ENCODE assay signal across 13 cellular contexts in genomic region chr4:86358176-86358701, GRCh38. TPM values are rescaled to one million over a fixed set of nuclear protein-coding genes. Genes with fewer than 3 reads are reported as not detected.
DNase-seq lines count a peak whose midpoint lies in the region; ATAC-seq, FAIRE-seq and TF ChIP-seq lines count a peak whose summit lies in the region.
"Had no signal": no experiment of that assay in that cellular context is flagged by ENCODE, and none has a peak within 500 bp of the region (broad histone marks: within the 10 kb centered on the region; RNA-seq: fewer than 3 reads in every experiment).

No MANE protein-coding gene starts in this region.

- in situ Hi-C loops in HepG2 (cut with HindIII; ENCODE audit: extremely low pct_ligation_motif_present, low pct_unique_long_range_greater_than_20kb) = no loop called here

- no peaks in the 10 kb centered on the region for H3K4me1 ChIP-seq in HepG2 (ENCODE audit: insufficient read depth, low read length)

- peak overlapping the region; percentile 87 for H3K27ac Mint-ChIP-seq in memory B cell
- H3K27ac Mint-ChIP-seq: activated CD4-positive, alpha-beta T cell treated with anti-CD3 and anti-CD28 coated beads, Interleukin-2, amount 10 ng/mL, durations not matched to agents 24 days and 14 days had no signal

- CTCF ChIA-PET in HepG2 (lab: Yijun Ruan, JAX; ENCODE audit: low intra/inter-chr PET ratio, low total read pairs) = no interaction called here

- no peak for FAIRE-seq in frontal cortex (lab: Jason Lieb, UNC)
- no peak for FAIRE-seq in HepG2 (lab: Jason Lieb, UNC)

- H3K27ac ChIP-seq in HepG2 (ENCODE audit: extremely low read length, insufficient read depth, low read length) = no peak overlapping the region
- H3K27ac ChIP-seq: skin epidermis, upper lobe of left lung had no signal

- H3K36me3 ChIP-seq in HepG2 (replicated peaks in 1 of 2; ENCODE audit: control insufficient read depth in 1 of 2, insufficient read depth in 2 of 2, low read length in 2 of 2) = no peaks in the 10 kb centered on the region
- H3K36me3 ChIP-seq: upper lobe of left lung had no signal

- no peaks in the 10 kb centered on the region for H3K36me3 Mint-ChIP-seq in memory B cell

- no peak for TF ChIP-seq EP300 in HepG2 (IDR thresholded peaks at IDR 0.05; ENCODE audit: low read depth in 2 of 2, low read length in 2 of 2)
- TF ChIP-seq EP300 in HepG2 (CRISPR knock-in tag; IDR thresholded peaks at IDR 0.05; ENCODE audit: borderline replicate concordance) = no peak

- no peaks in the 10 kb centered on the region for H3K79me2 ChIP-seq in HepG2 (ENCODE audit: insufficient read depth, low read length)

- H3K4me2 ChIP-seq in HepG2 (ENCODE audit: low read depth, low read length) = no peak overlapping the region

- no peak overlapping the region for H2AFZ ChIP-seq in HepG2 (ENCODE audit: low read length)

- H4K20me1 ChIP-seq in HepG2 (ENCODE audit: insufficient read depth, low read length) = no peaks in the 10 kb centered on the region

- WGBS in HepG2 (ENCODE audit: low lambda C conversion rate) = 0% methylated on average over 3 of the region's 3 CpGs

- H3K27me3 ChIP-seq in HepG2 (ENCODE audit: control insufficient read depth in 1 of 2, insufficient read depth in 2 of 2, low read length in 2 of 2) = no peaks in the 10 kb centered on the region
- H3K27me3 ChIP-seq: upper lobe of left lung had no signal

- no peaks in the 10 kb centered on the region for H3K9me3 Mint-ChIP-seq in memory B cell
- H3K9me3 Mint-ChIP-seq: activated CD4-positive, alpha-beta T cell treated with anti-CD3 and anti-CD28 coated beads, Interleukin-2, amount 10 ng/mL, durations not matched to agents 24 days and 14 days had no signal

- TF ChIP-seq RAD21 in HepG2 (CRISPR knock-in tag; IDR thresholded peaks at IDR 0.05) = no peak

- ATAC-seq in memory B cell (ENCODE audit: low read depth) (no peak), HepG2 (no peak), GM18909 (IDR thresholded peaks at IDR 0.05; ENCODE audit: poor library complexity, unreplicated experiment) (no peak)

- peaks cover 9% of the 10 kb centered on the region for H3K4me1 Mint-ChIP-seq in memory B cell

- no peak for TF ChIP-seq POLR2A in HepG2 (IDR thresholded peaks at IDR 0.05; ENCODE audit: insufficient read depth in 1 of 2, low read depth in 2 of 2, low read length in 2 of 2)

- DNase-seq in SHP77 (lab: John Stamatoyannopoulos, UW) (peak; percentile 2 to 21), SHP77 treated with DMSO at 0.1 percent for 48 hours (lab: John Stamatoyannopoulos, UW) (no peak), cerebellum (ENCODE audit: low spot score) (peak; percentile 5), memory B cell (ENCODE audit: low spot score in 2 of 2) (no peak), superior temporal gyrus (ENCODE audit: extremely low spot score) (peak; percentile 83), frontal cortex (ENCODE audit: low spot score in 2 of 2) (no peak), HepG2 (ENCODE audit: low spot score) (no peak)
- DNase-seq: activated CD4-positive, alpha-beta T cell treated with anti-CD3 and anti-CD28 coated beads, Interleukin-2, amount 10 ng/mL, durations not matched to agents 24 days and 14 days; activated gamma-delta T cell; NCI-H774; upper lobe of left lung had no signal

- H3K27me3 Mint-ChIP-seq in memory B cell = no peaks in the 10 kb centered on the region

- BruUV-seq in HepG2 (replicated peaks; lab: Mats Ljungman, UMichigan) = no TSS peak

- H3K4me3 Mint-ChIP-seq in memory B cell = no peak overlapping the region
- H3K4me3 Mint-ChIP-seq: activated CD4-positive, alpha-beta T cell treated with anti-CD3 and anti-CD28 coated beads, Interleukin-2, amount 10 ng/mL, durations not matched to agents 24 days and 14 days had no signal

- POLR2A ChIA-PET in HepG2 (lab: Yijun Ruan, JAX) = no interaction called here

- TF ChIP-seq CTCF in HepG2 (CRISPR knock-in tag; IDR thresholded peaks at IDR 0.05) = no peak

- no peaks in the 10 kb centered on the region for H3K9me3 ChIP-seq in HepG2 (ENCODE audit: low read length)
- H3K9me3 ChIP-seq: upper lobe of left lung had no signal

- H3K4me3 ChIP-seq in HepG2 (replicated peaks in 1 of 3; ENCODE audit: insufficient read depth in 1 of 3, low read depth in 2 of 3, low read length in 3 of 3) = no peak overlapping the region
- H3K4me3 ChIP-seq: skin epidermis, upper lobe of left lung had no signal

- intact Hi-C loops in HepG2 (cut with micrococcal nuclease; ENCODE audit: unreplicated experiment) = no loop called here

- no peak overlapping the region for H3K9ac ChIP-seq in HepG2 (ENCODE audit: insufficient read depth, low read depth, low read length)

TF ChIP-seq in HepG2, 621 proteins besides CTCF, POLR2A, EP300 and RAD21 (continues in another document):
- TF ChIP-seq SNAI1 (CRISPR knock-in tag; IDR thresholded peaks at IDR 0.05; ENCODE audit: borderline replicate concordance) = no peak
- TF ChIP-seq, protein P1, sequence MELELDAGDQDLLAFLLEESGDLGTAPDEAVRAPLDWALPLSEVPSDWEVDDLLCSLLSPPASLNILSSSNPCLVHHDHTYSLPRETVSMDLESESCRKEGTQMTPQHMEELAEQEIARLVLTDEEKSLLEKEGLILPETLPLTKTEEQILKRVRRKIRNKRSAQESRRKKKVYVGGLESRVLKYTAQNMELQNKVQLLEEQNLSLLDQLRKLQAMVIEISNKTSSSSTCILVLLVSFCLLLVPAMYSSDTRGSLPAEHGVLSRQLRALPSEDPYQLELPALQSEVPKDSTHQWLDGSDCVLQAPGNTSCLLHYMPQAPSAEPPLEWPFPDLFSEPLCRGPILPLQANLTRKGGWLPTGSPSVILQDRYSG (CRISPR knock-in tag; IDR thresholded peaks at IDR 0.05) = no peak

RNA-seq across cellular contexts. Expression of gene MAPK10, which starts 1.6 kb away (rescaled TPM):
- total RNA-seq in cerebellum = 411 TPM
- 177 TPM for total RNA-seq in frontal cortex
- total RNA-seq in HepG2 (2016; rRNA removed; fragmentation: Illumina TruSeq; extraction: Trizol) = not detected in 2 replicates
- not detected in 2 replicates for total RNA-seq in HepG2 (2016; cell fraction: cytosol; rRNA removed; fragmentation: Illumina TruSeq; extraction: Trizol; ENCODE audit: low read depth)
- not detected in 2 replicates for total RNA-seq in HepG2 (2016; cell fraction: insoluble cytoplasmic fraction; rRNA removed; fragmentation: Illumina TruSeq; extraction: Trizol)
- total RNA-seq in HepG2 (2016; cell fraction: membrane; rRNA removed; fragmentation: Illumina TruSeq; extraction: Trizol) = not detected in 2 replicates
- total RNA-seq in HepG2 (2016; cell fraction: nucleus; rRNA removed; fragmentation: Illumina TruSeq; extraction: Trizol) = not detected in 2 replicates
- polyA plus RNA-seq in HepG2 (2011; rRNA removed) = not detected in 2 replicates
- not detected in 2 replicates for polyA plus RNA-seq in HepG2 (2011; cell fraction: cytosol; rRNA removed)
- polyA plus RNA-seq in HepG2 (2011; cell fraction: nucleus; rRNA removed) = not detected in 2 replicates
- polyA plus RNA-seq in HepG2 (2012) = not detected in 2 replicates
- 0.14 TPM in 1 of 2 replicates, not detected in the other for polyA plus RNA-seq in HepG2 (2016; cell fraction: cytosol; fragmentation: Illumina TruSeq; extraction: Trizol; ENCODE audit: low read depth)
- polyA plus RNA-seq in HepG2 (2016; cell fraction: insoluble cytoplasmic fraction; fragmentation: Illumina TruSeq; extraction: Trizol; ENCODE audit: low read depth) = not detected in 2 replicates
- not detected in 2 replicates for polyA plus RNA-seq in HepG2 (2016; cell fraction: membrane; fragmentation: Illumina TruSeq; extraction: Trizol; ENCODE audit: low read depth)
- polyA plus RNA-seq in HepG2 (2016; cell fraction: nucleus; fragmentation: Illumina TruSeq; extraction: Trizol; ENCODE audit: insufficient read depth, low read depth) = not detected in 2 replicates
- polyA minus RNA-seq in HepG2 (2011; rRNA and poly(A)+ RNA removed; ENCODE audit: low replicate concordance) = 1.7 TPM in 1 of 2 replicates, not detected in the other
- not detected in 2 replicates for polyA minus RNA-seq in HepG2 (2011; cell fraction: cytosol; rRNA and poly(A)+ RNA removed)
- not detected in 2 replicates for polyA minus RNA-seq in HepG2 (2011; cell fraction: nucleus; rRNA and poly(A)+ RNA removed)
- total RNA-seq: activated CD4-positive, alpha-beta T cell treated with anti-CD3 and anti-CD28 coated beads, Interleukin-2, amount 10 ng/mL, durations not matched to agents 24 days and 14 days had no signal

Comparison
In these comparisons a context has a peak if more than half of its experiments do, and no peak if none do; other contexts are left out.
1. DNase-seq: peak in SHP77 (2 of 2), cerebellum (single experiment) and superior temporal gyrus (single experiment); none in SHP77 treated with DMSO at 0.1 percent for 48 hours (single experiment), memory B cell (0 of 2), frontal cortex (0 of 2) and HepG2 (single experiment).
2. RNA of gene MAPK10, which starts 1.6 kb away (total RNA-seq): 411 TPM in cerebellum (single experiment) and 177 TPM in frontal cortex (single experiment); not detected in HepG2; every median in the first group is over 100 times any median in the second.